ENCODE assay signal across 28 cellular contexts in the genomic region with DNA sequence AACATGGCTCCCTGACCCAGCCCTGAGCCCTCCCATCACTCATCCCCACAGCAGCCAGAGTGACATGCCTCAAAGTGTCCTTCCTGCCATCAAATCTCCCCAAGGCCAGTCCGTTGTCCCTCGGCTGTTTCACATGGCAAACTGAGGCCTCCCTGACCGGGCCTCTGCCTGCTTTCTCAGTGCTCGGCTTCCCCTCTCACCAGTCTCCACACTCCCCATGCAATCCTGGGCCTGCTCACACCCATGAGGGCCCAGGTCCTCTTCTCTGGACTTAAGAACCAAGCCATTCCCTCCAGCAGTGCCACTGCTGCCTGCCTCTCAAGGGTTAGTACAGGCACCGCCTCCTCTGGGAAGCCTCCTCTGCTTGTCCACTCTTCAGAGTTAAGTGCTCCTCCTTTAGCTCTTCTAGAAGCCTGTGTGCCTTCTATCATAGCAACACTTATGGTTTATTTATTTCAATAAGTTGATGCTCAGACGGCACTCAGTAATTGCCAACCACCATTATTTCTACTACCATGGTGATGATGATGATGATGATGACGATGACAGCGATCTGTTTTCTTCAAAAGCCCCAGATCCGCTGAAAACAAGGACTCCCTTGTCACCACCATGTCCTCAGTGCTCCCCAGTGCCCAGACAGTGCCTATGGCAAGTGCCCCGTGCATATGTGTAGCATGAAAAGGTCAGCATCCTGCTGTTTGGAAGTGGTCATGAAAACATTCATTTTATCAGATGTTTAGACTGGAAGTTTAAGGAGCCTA.
"Had no signal": no experiment of that assay in that cellular context is flagged by ENCODE, and none has a peak within 500 bp of the region (broad histone marks: within the 10 kb centered on the region; RNA-seq: fewer than 3 reads in every experiment).

No MANE protein-coding gene starts in this region.

- H3K9me3 Mint-ChIP-seq: activated naive CD4-positive, alpha-beta T cell treated with anti-CD3 and anti-CD28 coated beads, Interleukin-2, amount 50 U/mL, for 24 hours; activated T-cell treated with anti-CD3 and anti-CD28 coated beads, Interleukin-2, amount 50 U/mL, for 4 hours; dendritic cell treated with granulocyte-macrophage colony-stimulating factor and Interleukin-4, amounts not matched to agents 40 ng/mL and 50 ng/mL, for 4 days had no signal

- H3K27me3 ChIP-seq: breast epithelium, foreskin keratinocyte, testis, transverse colon had no signal

- ATAC-seq: activated CD8-positive, alpha-beta T cell treated with anti-CD3 and anti-CD28 coated beads for 36 hours; activated T-cell treated with anti-CD3 and anti-CD28 coated beads, Interleukin-2, amount 50 U/mL, for 4 hours; activated T-helper 17 cell treated with anti-CD3 and anti-CD28 coated beads, Interleukin-2, amount 50 U/mL, for 72 hours; esophagus mucosa; foreskin keratinocyte; heart right ventricle; left lobe of liver; lower lobe of right lung; sciatic nerve; stimulated activated naive CD8-positive, alpha-beta T cell treated with anti-CD3 and anti-CD28 coated beads, Interleukin-15, Interleukin-2, amounts not matched to agents 100 U/mL and 50 U/mL, for 24 hours had no signal

- H3K4me3 ChIP-seq: breast epithelium, heart right ventricle, lower lobe of right lung, skin epidermis, testis, transverse colon had no signal

- H3K4me1 Mint-ChIP-seq: activated naive CD4-positive, alpha-beta T cell treated with anti-CD3 and anti-CD28 coated beads, Interleukin-2, amount 50 U/mL, for 24 hours; activated T-helper 17 cell treated with anti-CD3 and anti-CD28 coated beads, Interleukin-2, amount 50 U/mL, for 72 hours; endodermal cell had no signal

- DNase-seq: activated CD4-positive, alpha-beta T cell treated with anti-CD3 and anti-CD28 coated beads, Interleukin-2, amount 50 U/mL, for 1 hour; activated CD4-positive, CD25-positive, alpha-beta regulatory T cell treated with anti-CD3 and anti-CD28 coated beads, Interleukin-2, amount 50 U/mL, for 72 hours; activated CD8-positive, alpha-beta T cell treated with anti-CD3 and anti-CD28 coated beads for 36 hours; activated gamma-delta T cell treated with Interleukin-2 at 50 U/mL for 16 hours; activated T-cell treated with anti-CD3 and anti-CD28 coated beads, Interleukin-2, amount 50 U/mL, for 4 hours; central memory CD4-positive, alpha-beta T cell; endodermal cell; foreskin keratinocyte; heart right ventricle; kidney glomerular epithelial cell; lower lobe of right lung; mesendoderm; posterior cingulate gyrus; stimulated activated CD4-positive, alpha-beta T cell treated with anti-CD3 and anti-CD28 coated beads, Interleukin-12 subunit alpha, Interleukin-12 subunit beta, amount 100 ng/mL, for 4 hours; stimulated activated CD4-positive, alpha-beta T cell treated with anti-CD3 and anti-CD28 coated beads, Interleukin-4, amount 100 ng/mL, for 1 hour; stimulated activated naive CD8-positive, alpha-beta T cell treated with anti-CD3 and anti-CD28 coated beads, Interleukin-15, Interleukin-2, amounts not matched to agents 100 U/mL and 50 U/mL, for 24 hours; testis; transverse colon had no signal

- FAIRE-seq: urothelium cell line had no signal

- H3K36me3 Mint-ChIP-seq: activated naive CD4-positive, alpha-beta T cell treated with anti-CD3 and anti-CD28 coated beads, Interleukin-2, amount 50 U/mL, for 24 hours had no signal

- H3K27ac Mint-ChIP-seq: activated CD8-positive, alpha-beta T cell treated with anti-CD3 and anti-CD28 coated beads for 36 hours; activated naive CD4-positive, alpha-beta T cell treated with anti-CD3 and anti-CD28 coated beads, Interleukin-2, amount 50 U/mL, for 24 hours; activated T-helper 17 cell treated with anti-CD3 and anti-CD28 coated beads, Interleukin-2, amount 50 U/mL, for 72 hours; dendritic cell treated with granulocyte-macrophage colony-stimulating factor and Interleukin-4, amounts not matched to agents 40 ng/mL and 50 ng/mL, for 4 days; endodermal cell; nephron had no signal

- H3K27ac ChIP-seq: breast epithelium, foreskin keratinocyte, heart right ventricle, lower lobe of right lung, skin epidermis, testis, transverse colon had no signal

- H3K4me3 Mint-ChIP-seq: activated CD8-positive, alpha-beta T cell treated with anti-CD3 and anti-CD28 coated beads for 36 hours; activated naive CD4-positive, alpha-beta T cell treated with anti-CD3 and anti-CD28 coated beads, Interleukin-2, amount 50 U/mL, for 24 hours; activated T-cell treated with anti-CD3 and anti-CD28 coated beads, Interleukin-2, amount 50 U/mL, for 4 hours; activated T-helper 17 cell treated with anti-CD3 and anti-CD28 coated beads, Interleukin-2, amount 50 U/mL, for 72 hours; dendritic cell treated with granulocyte-macrophage colony-stimulating factor and Interleukin-4, amounts not matched to agents 40 ng/mL and 50 ng/mL, for 4 days; endodermal cell; nephron had no signal

- H3K4me1 ChIP-seq: breast epithelium, foreskin keratinocyte, heart right ventricle, lower lobe of right lung, testis, transverse colon had no signal

- H3K9me3 ChIP-seq: breast epithelium, heart right ventricle, lower lobe of right lung, testis, transverse colon had no signal

- H3K36me3 ChIP-seq: breast epithelium, heart right ventricle, lower lobe of right lung, transverse colon had no signal

- H3K27me3 Mint-ChIP-seq: dendritic cell treated with granulocyte-macrophage colony-stimulating factor and Interleukin-4, amounts not matched to agents 40 ng/mL and 50 ng/mL, for 4 days had no signal
